Comparison of ENCODE assay signal across 8 cellular contexts in the genomic region with DNA sequence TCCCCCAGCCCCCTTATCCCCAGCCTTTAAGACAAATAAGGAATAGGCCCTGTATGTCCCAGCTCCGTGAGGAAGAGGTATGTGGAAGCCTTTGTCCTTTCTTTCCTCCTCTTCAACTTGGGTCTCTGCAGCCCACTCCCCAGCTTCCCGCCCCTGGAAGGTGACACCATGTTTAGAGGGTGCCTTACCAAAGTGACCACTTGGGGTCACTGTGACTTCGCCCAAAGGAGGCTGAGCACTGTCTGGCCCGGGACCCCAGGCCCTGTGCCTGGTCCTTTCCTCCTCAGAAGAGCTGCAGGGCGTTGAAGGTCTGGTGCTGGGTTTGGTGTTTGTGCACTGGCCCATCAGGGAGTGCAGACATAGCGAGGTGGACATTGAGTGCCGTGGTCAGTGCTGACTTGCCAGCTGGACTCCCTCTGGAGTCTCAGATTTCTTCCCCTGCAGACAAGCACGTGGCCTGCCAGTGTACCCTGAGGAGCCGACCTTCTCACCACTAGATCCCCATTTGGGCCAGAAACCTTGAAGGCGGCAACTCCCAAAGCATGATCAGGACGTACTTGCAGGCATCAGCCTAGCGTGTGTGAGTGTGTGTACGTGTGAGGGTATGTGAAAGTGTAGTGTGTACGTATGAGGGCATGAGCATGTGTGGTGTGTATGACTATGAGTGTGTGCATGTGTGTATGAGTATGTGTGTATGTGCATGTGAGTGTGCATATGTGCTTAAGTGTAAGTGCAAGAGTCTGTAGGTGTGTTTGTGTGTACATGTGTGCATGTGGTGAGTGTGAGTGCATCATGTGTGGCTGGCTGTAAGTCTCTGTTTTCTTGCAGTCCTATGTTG.
DNase-seq lines count a peak whose midpoint lies in the region; ATAC-seq and TF ChIP-seq lines count a peak whose summit lies in the region.

No MANE protein-coding gene starts in this region.

- CTCF ChIA-PET in activated CD4-positive, alpha-beta T cell treated with anti-CD3 and anti-CD28 coated beads for 36 hours (lab: Charles Lee): interaction anchor here (0.5 to 1.3 kb wide), 10 partner anchors 16 to 573 kb away, joined by 3 to 5 read pairs (median 4); no protein-coding TSS in a partner anchor
- CTCF ChIA-PET in SK-N-SH (lab: Yijun Ruan, JAX): interaction anchor here (0.5 to 9.7 kb wide), 128 partner anchors 9 to 1519 kb away, joined by 3 to 166 read pairs (median 4); partner anchors contain the start of gene TNR

- no peak overlapping the region for H3K27ac Mint-ChIP-seq in activated CD4-positive, alpha-beta T cell treated with anti-CD3 and anti-CD28 coated beads for 36 hours

- H3F3A ChIP-seq in SK-N-SH (replicated peaks; ENCODE audit: insufficient read depth): no peaks in the 10 kb centered on the region

- no peak overlapping the region for H3K4me3 ChIP-seq in HFF-Myc (replicated peaks; ENCODE audit: low read depth, low read length)
- peak overlapping the region in 1 of 2 experiments; percentile 29; a peak in 1 of 4 replicates for H3K4me3 ChIP-seq in SK-N-SH (ENCODE audit: low read depth in 2 of 2, low read length in 1 of 2)
- H3K4me3 ChIP-seq in fibroblast of pulmonary artery (replicated peaks; ENCODE audit: low read depth, low read length): no peak overlapping the region
- H3K4me3 ChIP-seq in parathyroid adenoma (ENCODE audit: low read depth, low read length): no peak overlapping the region

- no peaks in the 10 kb centered on the region for H3K79me2 ChIP-seq in SK-N-SH (ENCODE audit: insufficient read depth)
- no peaks in the 10 kb centered on the region for H3K79me2 ChIP-seq in parathyroid adenoma

- intact Hi-C loops in activated CD4-positive, alpha-beta T cell treated with anti-CD3 and anti-CD28 coated beads for 36 hours (cut with DNase I, micrococcal nuclease): loop anchor here in 1 of 2 experiments (1.0 to 10.0 kb wide), 3 partner anchors 60 to 698 kb away; no protein-coding TSS in a partner anchor

- TF ChIP-seq EP300 in SK-N-SH (IDR thresholded peaks at IDR 0.05; ENCODE audit: borderline replicate concordance in 1 of 2, low read depth in 1 of 2, low read length in 1 of 2): no peak

- H3K27me3 Mint-ChIP-seq in activated CD4-positive, alpha-beta T cell treated with anti-CD3 and anti-CD28 coated beads for 36 hours: no peaks in the 10 kb centered on the region

- H3K27me3 ChIP-seq in SK-N-SH (ENCODE audit: insufficient read depth) (no peaks in the 10 kb centered on the region), parathyroid adenoma (ENCODE audit: control insufficient read depth, insufficient read depth, low read length) (no peaks in the 10 kb centered on the region)

- TF ChIP-seq RAD21 in SK-N-SH (IDR thresholded peaks at IDR 0.05; ENCODE audit: low read length): peak; percentile 90

- POLR2A ChIA-PET in activated CD4-positive, alpha-beta T cell treated with anti-CD3 and anti-CD28 coated beads for 36 hours (lab: Charles Lee): no interaction called here
- POLR2A ChIA-PET in SK-N-SH (lab: Yijun Ruan, JAX): interaction anchor here (0.6 to 0.9 kb wide), 3 partner anchors 369 to 706 kb away, joined by 3 to 6 read pairs (median 3); no protein-coding TSS in a partner anchor

- H3K36me3 ChIP-seq in SK-N-SH (replicated peaks in 1 of 2; ENCODE audit: control insufficient read depth in 1 of 2, insufficient read depth in 2 of 2, low read length in 1 of 2): no peaks in the 10 kb centered on the region
- H3K36me3 ChIP-seq in parathyroid adenoma (ENCODE audit: control insufficient read depth, insufficient read depth, low read length): no peaks in the 10 kb centered on the region

- no peaks in the 10 kb centered on the region for H3K9me3 Mint-ChIP-seq in activated CD4-positive, alpha-beta T cell treated with anti-CD3 and anti-CD28 coated beads for 36 hours (ENCODE audit: low read depth)

- H3K9me3 ChIP-seq in SK-N-SH (no peaks in the 10 kb centered on the region), parathyroid adenoma (ENCODE audit: control insufficient read depth, low read length) (no peaks in the 10 kb centered on the region)

- TF ChIP-seq CTCF in HFF-Myc (IDR thresholded peaks at IDR 0.05; ENCODE audit: low read depth, low read length, missing control alignments): peak; percentile 49
- peak; percentile 42 for TF ChIP-seq CTCF in SK-N-SH (IDR thresholded peaks at IDR 0.05)
- peak; percentile 54 for TF ChIP-seq CTCF in fibroblast of pulmonary artery (IDR thresholded peaks at IDR 0.05; ENCODE audit: low read length, missing control alignments)
- TF ChIP-seq CTCF in parathyroid adenoma (IDR thresholded peaks at IDR 0.05): peak; percentile 26

- no peak overlapping the region for H3K9ac ChIP-seq in SK-N-SH
- H3K9ac ChIP-seq in parathyroid adenoma: no peak overlapping the region

- WGBS in SK-N-SH (ENCODE audit: low lambda C conversion rate): 29% methylated on average over 10 of the region's 14 CpGs

- no peaks in the 10 kb centered on the region for H3K4me1 Mint-ChIP-seq in activated CD4-positive, alpha-beta T cell treated with anti-CD3 and anti-CD28 coated beads for 36 hours

- H3K27ac ChIP-seq in SK-N-SH (ENCODE audit: low read depth in 2 of 2, low read length in 1 of 2) (no peak overlapping the region; a peak in 1 of 4 replicates), parathyroid adenoma (no peak overlapping the region)

- DNase-seq in activated CD4-positive, alpha-beta T cell treated with anti-CD3 and anti-CD28 coated beads for 36 hours: peak; percentile 50
- DNase-seq in activated CD4-positive, alpha-beta T cell treated with anti-CD3 and anti-CD28 coated beads for 1 hour: no peak
- no peak for DNase-seq in HFF-Myc (ENCODE audit: extremely low read depth, low read depth)
- peak; percentile 77 for DNase-seq in SK-N-SH
- peak; percentile 5 for DNase-seq in fibroblast of pulmonary artery (ENCODE audit: low read depth)
- no peak for DNase-seq in GOT3 (lab: John Stamatoyannopoulos, UW)

- H2AFZ ChIP-seq in SK-N-SH (ENCODE audit: low read depth): no peak overlapping the region
- H2AFZ ChIP-seq in parathyroid adenoma: no peak overlapping the region

- no peaks in the 10 kb centered on the region for H3K36me3 Mint-ChIP-seq in activated CD4-positive, alpha-beta T cell treated with anti-CD3 and anti-CD28 coated beads for 36 hours (ENCODE audit: low read depth)

- peaks cover 0 to 30% of the 10 kb centered on the region in 2 experiments; a peak in 2 of 4 replicates for H3K4me1 ChIP-seq in SK-N-SH (ENCODE audit: control insufficient read depth in 1 of 2, insufficient read depth in 2 of 2, low read depth in 1 of 2, low read length in 1 of 2)
- no peaks in the 10 kb centered on the region for H3K4me1 ChIP-seq in parathyroid adenoma

- H3K4me2 ChIP-seq in SK-N-SH (no peak overlapping the region), parathyroid adenoma (ENCODE audit: low read length) (no peak overlapping the region)

- H3K4me3 Mint-ChIP-seq in activated CD4-positive, alpha-beta T cell treated with anti-CD3 and anti-CD28 coated beads for 36 hours: no peak overlapping the region

- H3K9me2 ChIP-seq in SK-N-SH: no peaks in the 10 kb centered on the region

- peak; percentile 70 for ATAC-seq in activated CD4-positive, alpha-beta T cell treated with anti-CD3 and anti-CD28 coated beads for 36 hours
- no peak for ATAC-seq in HG03135 (IDR thresholded peaks at IDR 0.05; ENCODE audit: unreplicated experiment)

- H4K20me1 ChIP-seq in SK-N-SH (ENCODE audit: insufficient read depth): no peaks in the 10 kb centered on the region

TF ChIP-seq in SK-N-SH, 30 proteins besides CTCF, POLR2A, EP300 and RAD21:
- peak; percentile 14; the same call in 1 of the 2 replicates for TF ChIP-seq GATA2 (CRISPR knock-in tag; IDR thresholded peaks at IDR 0.05)
- no peak for TF ChIP-seq SIN3A (IDR thresholded peaks at IDR 0.05; ENCODE audit: borderline replicate concordance, low read depth, low read length)
- TF ChIP-seq SMC3 (IDR thresholded peaks at IDR 0.05; ENCODE audit: low read depth, low read length): peak; percentile 67; the same call in 1 of the 2 replicates
- TF ChIP-seq RCOR1 (IDR thresholded peaks at IDR 0.05; ENCODE audit: low read length): 0 out of 2 replicates have a peak, but pooled peaks have one; percentile 36

Comparison
In these comparisons a context has a peak if more than half of its experiments do, and no peak if none do; other contexts are left out.
1. DNase-seq: peak in activated CD4-positive, alpha-beta T cell treated with anti-CD3 and anti-CD28 coated beads for 36 hours (single experiment), SK-N-SH (single experiment) and fibroblast of pulmonary artery (single experiment); none in activated CD4-positive, alpha-beta T cell treated with anti-CD3 and anti-CD28 coated beads for 1 hour (single experiment), HFF-Myc (single experiment) and GOT3 (single experiment).
2. Peak in every context shown above with its lines, with median percentiles within 50 percentile points of each other: CTCF ChIP-seq.